ENCODE assay signal across 26 cellular contexts in genomic region chr12:101785671-101786070, GRCh38. TPM values are rescaled to one million over a fixed set of nuclear protein-coding genes. Genes with fewer than 3 reads are reported as not detected.
"Had no signal": no experiment of that assay in that cellular context is flagged by ENCODE, and none has a peak within 500 bp of the region (broad histone marks: within the 10 kb centered on the region; RNA-seq: fewer than 3 reads in every experiment).

No MANE protein-coding gene starts in this region.

- H3K27ac ChIP-seq: epithelial cell of prostate, esophagus squamous epithelium, foreskin keratinocyte, gastroesophageal sphincter, heart left ventricle, hepatocyte, left lung, lower lobe of right lung had no signal

- H3K4me1 Mint-ChIP-seq: endodermal cell had no signal

- H3K27ac Mint-ChIP-seq: dendritic cell treated with granulocyte-macrophage colony-stimulating factor and Interleukin-4, amounts not matched to agents 40 ng/mL and 50 ng/mL, for 4 days; effector memory CD8-positive, alpha-beta T cell; endodermal cell; mesothelial cell of epicardium; naive B cell had no signal

- ATAC-seq: effector memory CD8-positive, alpha-beta T cell; esophagus mucosa; foreskin keratinocyte; gastroesophageal sphincter; heart left ventricle; left cardiac atrium; left ventricle myocardium superior; lower lobe of right lung; mucosa of descending colon had no signal

- H3K9me3 Mint-ChIP-seq: dendritic cell treated with granulocyte-macrophage colony-stimulating factor and Interleukin-4, amounts not matched to agents 40 ng/mL and 50 ng/mL, for 4 days; effector memory CD8-positive, alpha-beta T cell; endodermal cell; mesothelial cell of epicardium; naive B cell had no signal

- H3K4me3 ChIP-seq: colonic mucosa, esophagus squamous epithelium, gastroesophageal sphincter, heart left ventricle, hepatocyte, left lung, lower lobe of right lung, mucosa of descending colon had no signal

- H3K4me3 Mint-ChIP-seq: dendritic cell treated with granulocyte-macrophage colony-stimulating factor and Interleukin-4, amounts not matched to agents 40 ng/mL and 50 ng/mL, for 4 days; effector memory CD8-positive, alpha-beta T cell; endodermal cell; mesothelial cell of epicardium; naive B cell had no signal

- H3K36me3 ChIP-seq: colonic mucosa had no signal

- H3K4me1 ChIP-seq: esophagus squamous epithelium, foreskin keratinocyte, lower lobe of right lung had no signal

- H3K4me2 ChIP-seq: hepatocyte had no signal

- H3K27me3 ChIP-seq: colonic mucosa, esophagus squamous epithelium, foreskin keratinocyte, gastroesophageal sphincter, heart left ventricle, hepatocyte, left lung had no signal

- H2AFZ ChIP-seq: hepatocyte had no signal

- H3K79me2 ChIP-seq: hepatocyte had no signal

- DNase-seq: colonic mucosa; cortex of kidney; effector CD8-positive, alpha-beta T cell; effector memory CD8-positive, alpha-beta T cell; endodermal cell; erythroblast; esophagus squamous epithelium; foreskin keratinocyte; heart left ventricle; hypothalamus; left cardiac atrium; left lung; left ventricle myocardium superior; lower lobe of right lung; mesenchymal stem cell; mucosa of descending colon; naive B cell had no signal

- H3K27me3 Mint-ChIP-seq: dendritic cell treated with granulocyte-macrophage colony-stimulating factor and Interleukin-4, amounts not matched to agents 40 ng/mL and 50 ng/mL, for 4 days; effector memory CD8-positive, alpha-beta T cell; naive B cell had no signal

- H3K9me3 ChIP-seq: colonic mucosa, esophagus squamous epithelium, gastroesophageal sphincter, heart left ventricle, left lung, lower lobe of right lung, mucosa of descending colon had no signal

RNA-seq across cellular contexts. Expression of gene SYCP3, which starts 46.4 kb away (rescaled TPM):
- total RNA-seq: dermis microvascular lymphatic vessel endothelial cell, endodermal cell, heart left ventricle, kidney epithelial cell, left cardiac atrium, left ventricle myocardium superior, mesenteric fat pad had no signal
